ENCODE assay signal across 9 cellular contexts in genomic region chr2:178733975-178734374, GRCh38.
"Had no signal": no experiment of that assay in that cellular context is flagged by ENCODE, and none has a peak within 500 bp of the region (broad histone marks: within the 10 kb centered on the region; RNA-seq: fewer than 3 reads in every experiment).

No MANE protein-coding gene starts in this region.

- H3K27me3 Mint-ChIP-seq: IgD-negative memory B cell had no signal

- H3K9me3 Mint-ChIP-seq: GM23338, H9, IgD-negative memory B cell had no signal

- H3K4me3 Mint-ChIP-seq: GM23338, H9, IgD-negative memory B cell had no signal

- H3K4me1 Mint-ChIP-seq: GM23338, H9, IgD-negative memory B cell had no signal

- H3K27ac Mint-ChIP-seq: GM23338, H9, IgD-negative memory B cell had no signal

- DNase-seq: H9, HCEC 1CT, KBM-7 had no signal

- ATAC-seq: GM23338, HepG2 had no signal

- H3K27ac ChIP-seq: HL-60 had no signal

- FAIRE-seq: H1, H54, HepG2 had no signal

- H3K4me3 ChIP-seq: GM23338 had no signal
